1 cellular context compared by ENCODE assay signal in genomic region chr17:73283250-73283649, GRCh38.
TF ChIP-seq lines count a peak whose summit lies in the region.

No MANE protein-coding gene starts in this region.

TF ChIP-seq in WTC11, 78 proteins besides CTCF, POLR2A, EP300 and RAD21 (continued from another document):
- TF ChIP-seq TP53 (CRISPR knock-in tag; IDR thresholded peaks at IDR 0.05) (no peak), ZSCAN18 (CRISPR knock-in tag; IDR thresholded peaks at IDR 0.05) (no peak), ATF6 (CRISPR knock-in tag; IDR thresholded peaks at IDR 0.05) (no peak), ZNF138 (CRISPR knock-in tag; conservative IDR thresholded peaks at IDR 0.05) (no peak), ESRRA (CRISPR knock-in tag; IDR thresholded peaks at IDR 0.05; ENCODE audit: borderline replicate concordance) (no peak), ETV6 (CRISPR knock-in tag; IDR thresholded peaks at IDR 0.05) (no peak), CBFB (CRISPR knock-in tag; IDR thresholded peaks at IDR 0.05; ENCODE audit: low read depth) (no peak), CREM (CRISPR knock-in tag; IDR thresholded peaks at IDR 0.05) (no peak)
